Comparison of ENCODE assay signal across 13 cellular contexts in genomic region chr5:38853753-38854470, GRCh38. TPM values are rescaled to one million over a fixed set of nuclear protein-coding genes. Genes with fewer than 3 reads are reported as not detected.
DNase-seq lines count a peak whose midpoint lies in the region; ATAC-seq, FAIRE-seq and TF ChIP-seq lines count a peak whose summit lies in the region.
"Had no signal": no experiment of that assay in that cellular context is flagged by ENCODE, and none has a peak within 500 bp of the region (broad histone marks: within the 10 kb centered on the region; RNA-seq: fewer than 3 reads in every experiment).

No MANE protein-coding gene starts in this region.

- peak; percentile 97 for DNase-seq in EH (ENCODE audit: low read depth)
- peak; percentile 92 for DNase-seq in RCC 7860 (ENCODE audit: low spot score)
- DNase-seq in fibroblast of mammary gland (ENCODE audit: low read depth): peak; percentile 90
- DNase-seq in renal cortical epithelial cell (ENCODE audit: low read depth): peak; percentile 90
- DNase-seq in NCI-H526 treated with DMSO at 0.1 percent for 48 hours (lab: John Stamatoyannopoulos, UW): no peak
- no peak for DNase-seq in NCI-H82 treated with DMSO at 0.1 percent for 48 hours (lab: John Stamatoyannopoulos, UW; ENCODE audit: unreplicated experiment)
- DNase-seq: activated CD4-positive, alpha-beta T cell treated with anti-CD3 and anti-CD28 coated beads for 36 hours; COR-L47; small intestine; uterus had no signal

- ATAC-seq in activated T-helper 17 cell treated with anti-CD3 and anti-CD28 coated beads, Interleukin-2, amount 50 U/mL, for 72 hours (replicated peaks): no peak
- no peak for ATAC-seq in GM21515 (IDR thresholded peaks at IDR 0.05; ENCODE audit: unreplicated experiment)
- ATAC-seq: activated CD4-positive, alpha-beta T cell treated with anti-CD3 and anti-CD28 coated beads for 36 hours had no signal

- H3K27me3 Mint-ChIP-seq in activated T-helper 17 cell treated with anti-CD3 and anti-CD28 coated beads, Interleukin-2, amount 50 U/mL, for 72 hours: peaks cover 20% of the 10 kb centered on the region

- no peaks in the 10 kb centered on the region for H3K36me3 Mint-ChIP-seq in activated T-helper 17 cell treated with anti-CD3 and anti-CD28 coated beads, Interleukin-2, amount 50 U/mL, for 72 hours (ENCODE audit: low read depth)

- no peak for TF ChIP-seq CTCF in fibroblast of mammary gland (conservative IDR thresholded peaks at IDR 0.05; ENCODE audit: control insufficient read depth, insufficient read depth, low read depth, low read length)

- H3K4me1 Mint-ChIP-seq in activated T-helper 17 cell treated with anti-CD3 and anti-CD28 coated beads, Interleukin-2, amount 50 U/mL, for 72 hours: no peaks in the 10 kb centered on the region
- H3K4me1 Mint-ChIP-seq: activated CD4-positive, alpha-beta T cell treated with anti-CD3 and anti-CD28 coated beads for 36 hours had no signal

- peak; percentile 99 for FAIRE-seq in RCC 7860 (lab: Jason Lieb, UNC)
- FAIRE-seq: colon, small intestine had no signal

- H3K4me3 Mint-ChIP-seq in activated T-helper 17 cell treated with anti-CD3 and anti-CD28 coated beads, Interleukin-2, amount 50 U/mL, for 72 hours: no peak overlapping the region
- H3K4me3 Mint-ChIP-seq: activated CD4-positive, alpha-beta T cell treated with anti-CD3 and anti-CD28 coated beads for 36 hours had no signal

- H3K27ac Mint-ChIP-seq in activated T-helper 17 cell treated with anti-CD3 and anti-CD28 coated beads, Interleukin-2, amount 50 U/mL, for 72 hours: no peak overlapping the region
- H3K27ac Mint-ChIP-seq: activated CD4-positive, alpha-beta T cell treated with anti-CD3 and anti-CD28 coated beads for 36 hours had no signal

- peaks cover 7% of the 10 kb centered on the region for H3K9me3 Mint-ChIP-seq in activated T-helper 17 cell treated with anti-CD3 and anti-CD28 coated beads, Interleukin-2, amount 50 U/mL, for 72 hours

- no peak overlapping the region for H3K4me3 ChIP-seq in fibroblast of mammary gland (ENCODE audit: control insufficient read depth, low read depth, low read length)
- H3K4me3 ChIP-seq: uterus had no signal

RNA-seq across cellular contexts. Expression of gene OSMR, which starts 8.1 kb away (rescaled TPM):
- 47.1 and 148 TPM in 2 replicates for total RNA-seq in renal cortical epithelial cell
- total RNA-seq in activated T-helper 17 cell treated with anti-CD3 and anti-CD28 coated beads, Interleukin-2, amount 50 U/mL, for 72 hours: under 1 TPM; 0.19 to 0.26 TPM

Comparison
In these comparisons a context has a peak if more than half of its experiments do, and no peak if none do; other contexts are left out.
1. DNase-seq: peak in EH (single experiment), RCC 7860 (single experiment), fibroblast of mammary gland (single experiment) and renal cortical epithelial cell (single experiment); none in NCI-H526 treated with DMSO at 0.1 percent for 48 hours (single experiment) and NCI-H82 treated with DMSO at 0.1 percent for 48 hours (single experiment).
2. RNA of gene OSMR, which starts 8.1 kb away (total RNA-seq): 47.1 to 148 TPM in renal cortical epithelial cell; 0.19 to 0.26 TPM in activated T-helper 17 cell treated with anti-CD3 and anti-CD28 coated beads, Interleukin-2, amount 50 U/mL, for 72 hours; every median in the first group is over 10 times any median in the second.